Comparison of ENCODE assay signal across 10 cellular contexts in genomic region chr6:43669922-43670622, GRCh38. TPM values are rescaled to one million over a fixed set of nuclear protein-coding genes. Genes with fewer than 3 reads are reported as not detected.
DNase-seq lines count a peak whose midpoint lies in the region; ATAC-seq and TF ChIP-seq lines count a peak whose summit lies in the region.
"Had no signal": no experiment of that assay in that cellular context is flagged by ENCODE, and none has a peak within 500 bp of the region (broad histone marks: within the 10 kb centered on the region; RNA-seq: fewer than 3 reads in every experiment).

No MANE protein-coding gene starts in this region.

- no peak overlapping the region for H3K4ac ChIP-seq in trophoblast cell (ENCODE audit: low read depth, low read length)

- H2BK12ac ChIP-seq in trophoblast cell (ENCODE audit: low read length) = no peak overlapping the region

- H3K79me2 ChIP-seq in trophoblast cell (ENCODE audit: control insufficient read depth, insufficient read depth, low read length, poor library complexity) = no peaks in the 10 kb centered on the region

- peaks cover 5% of the 10 kb centered on the region for H3K9me3 ChIP-seq in trophoblast cell (ENCODE audit: insufficient read depth, low read depth, low read length)

- no peak overlapping the region for H3K4me2 ChIP-seq in trophoblast cell (ENCODE audit: low read length)

- H3K4me1 ChIP-seq in trophoblast cell (ENCODE audit: control insufficient read depth in 1 of 2, insufficient read depth in 2 of 2, low read length in 2 of 2) = peaks cover 29% of the 10 kb centered on the region in 2 experiments

- no peak overlapping the region for H2AK5ac ChIP-seq in trophoblast cell (ENCODE audit: low read length)

- ATAC-seq in HG03135 (IDR thresholded peaks at IDR 0.05; ENCODE audit: unreplicated experiment) = no peak

- TF ChIP-seq CTCF in GM13977 (IDR thresholded peaks at IDR 0.05; ENCODE audit: extremely low read depth, insufficient read depth, missing control alignments) (no peak), coronary artery (IDR thresholded peaks at IDR 0.05) (no peak)

- H3K4me3 ChIP-seq in coronary artery = no peak overlapping the region
- no peak overlapping the region for H3K4me3 ChIP-seq in trophoblast cell (ENCODE audit: low read depth, low read length)

- H2BK120ac ChIP-seq in trophoblast cell (ENCODE audit: insufficient read depth, low read length, poor library complexity) = no peak overlapping the region

- no peak overlapping the region for H4K12ac ChIP-seq in trophoblast cell (ENCODE audit: low read depth, low read length)

- H3K79me1 ChIP-seq in trophoblast cell (ENCODE audit: low read length) = peaks cover 5% of the 10 kb centered on the region

- no peak overlapping the region for H3K14ac ChIP-seq in trophoblast cell (ENCODE audit: low read length)

- H3K23ac ChIP-seq in trophoblast cell (ENCODE audit: low read length) = no peak overlapping the region

- H3K27me3 ChIP-seq in trophoblast cell (ENCODE audit: insufficient read depth, low read length) = no peaks in the 10 kb centered on the region

- no peak overlapping the region for H3K9ac ChIP-seq in trophoblast cell (ENCODE audit: low read length)

- no peak overlapping the region for H2AFZ ChIP-seq in trophoblast cell (ENCODE audit: insufficient read depth, low read length, poor library complexity)

- H3K27ac ChIP-seq in coronary artery (peak overlapping the region; percentile 42 to 59), trophoblast cell (ENCODE audit: low read depth, low read length) (peak overlapping the region; percentile 9)
- H3K27ac ChIP-seq: HL-60 had no signal

- H3K18ac ChIP-seq in trophoblast cell (ENCODE audit: low read length) = peak overlapping the region; percentile 31

- DNase-seq in GM13977 (ENCODE audit: low spot score) (peak; percentile 45), OCI-M1 (lab: John Stamatoyannopoulos, UW) (peak; percentile 90), coronary artery (ENCODE audit: low spot score) (no peak), trophoblast cell (peak in 1 of 2 donors; percentile 55), NCI-H2171 (lab: John Stamatoyannopoulos, UW) (no peak), midbrain (lab: John Stamatoyannopoulos, UW) (no peak), globus pallidus (ENCODE audit: low spot score) (no peak)
- DNase-seq: T-helper 9 cell had no signal

- in situ Hi-C loops in GM13977 (cut with MboI; ENCODE audit: low pct_unique_long_range_greater_than_20kb, low sequenced_read_pairs, unreplicated experiment) = no loop called here

- H2BK5ac ChIP-seq in trophoblast cell (ENCODE audit: low read depth, low read length, poor library complexity) = no peak overlapping the region

- H4K8ac ChIP-seq in trophoblast cell (ENCODE audit: low read depth, low read length) = no peak overlapping the region

- H4K91ac ChIP-seq in trophoblast cell (ENCODE audit: low read depth, low read length) = peak overlapping the region; percentile 55

- H3K36me3 ChIP-seq in trophoblast cell (ENCODE audit: control insufficient read depth in 1 of 2, insufficient read depth in 2 of 2, low read length in 2 of 2) = peaks cover 28 to 37% of the 10 kb centered on the region in 2 experiments

- no CpG with 5 or more reads among the region's 6 CpGs for WGBS in trophoblast cell (ENCODE audit: extremely low coverage, insufficient coverage, insufficient read length)

RNA-seq across cellular contexts. Expression of gene MRPS18A, which starts 17.5 kb away (rescaled TPM):
- polyA plus RNA-seq in trophoblast cell (2013) = 40.8 and 44.2 TPM in 2 replicates

RNA-seq across cellular contexts. Expression of gene RSPH9, which starts 25.2 kb away (rescaled TPM):
- 0.19 and 0.23 TPM in 2 replicates for polyA plus RNA-seq in trophoblast cell (2013)

RNA-seq across cellular contexts. Expression of gene MAD2L1BP, which starts 34.4 kb away (rescaled TPM):
- polyA plus RNA-seq in trophoblast cell (2013) = 20.6 and 21.2 TPM in 2 replicates

RNA-seq across cellular contexts. Expression of gene GTPBP2, which starts 41.0 kb away (rescaled TPM):
- polyA plus RNA-seq in trophoblast cell (2013) = 55.6 and 59.2 TPM in 2 replicates

Comparison
In these comparisons a context has a peak if more than half of its experiments do, and no peak if none do; other contexts are left out.
1. DNase-seq: peak in GM13977 (single experiment) and OCI-M1 (single experiment); none in coronary artery (single experiment), NCI-H2171 (single experiment), midbrain (single experiment) and globus pallidus (single experiment).